17 cellular contexts compared by ENCODE assay signal in genomic region chr3:45312836-45313493, GRCh38.
"Had no signal": no experiment of that assay in that cellular context is flagged by ENCODE, and none has a peak within 500 bp of the region (broad histone marks: within the 10 kb centered on the region; RNA-seq: fewer than 3 reads in every experiment).

No MANE protein-coding gene starts in this region.

- H3K4me1 Mint-ChIP-seq: central memory CD8-positive, alpha-beta T cell; nephron had no signal

- H3K9me3 ChIP-seq: left lung, right atrium auricular region, tibial artery, uterus had no signal

- H3K9me3 Mint-ChIP-seq: activated naive CD4-positive, alpha-beta T cell treated with anti-CD3 and anti-CD28 coated beads for 36 hours; activated T-cell treated with anti-CD3 and anti-CD28 coated beads, Interleukin-2, amount 50 U/mL, for 4 hours; central memory CD8-positive, alpha-beta T cell; nephron had no signal

- H3K27me3 ChIP-seq: right atrium auricular region, tibial artery, uterus had no signal

- ATAC-seq: activated T-cell treated with anti-CD3 and anti-CD28 coated beads, Interleukin-2, amount 50 U/mL, for 4 hours; left lung; stimulated activated naive CD8-positive, alpha-beta T cell treated with anti-CD3 and anti-CD28 coated beads, Interleukin-15, Interleukin-2, amounts not matched to agents 100 U/mL and 50 U/mL, for 24 hours had no signal

- H3K4me1 ChIP-seq: left lung, right atrium auricular region, tibial artery, uterus had no signal

- H3K4me3 Mint-ChIP-seq: activated naive CD4-positive, alpha-beta T cell treated with anti-CD3 and anti-CD28 coated beads for 36 hours; activated T-cell treated with anti-CD3 and anti-CD28 coated beads, Interleukin-2, amount 50 U/mL, for 4 hours; central memory CD8-positive, alpha-beta T cell; nephron had no signal

- H3K27ac ChIP-seq: coronary artery, left lung, right atrium auricular region, tibial artery, uterus had no signal

- H3K4me3 ChIP-seq: coronary artery, left lung, right atrium auricular region, tibial artery, uterus had no signal

- DNase-seq: activated CD4-positive, alpha-beta T cell treated with anti-CD3 and anti-CD28 coated beads, Interleukin-2, amount 50 U/mL, for 1 hour; activated CD4-positive, CD25-positive, alpha-beta regulatory T cell treated with anti-CD3 and anti-CD28 coated beads, Interleukin-2, amount 50 U/mL, for 72 hours; activated CD8-positive, alpha-beta memory T cell treated with anti-CD3 and anti-CD28 coated beads, Interleukin-2, amount 50 U/mL, for 4 hours; activated naive CD4-positive, alpha-beta T cell treated with anti-CD3 and anti-CD28 coated beads for 36 hours; activated T-cell treated with anti-CD3 and anti-CD28 coated beads, Interleukin-2, amount 50 U/mL, for 4 hours; effector CD4-positive, alpha-beta T cell; left lung; midbrain; stimulated activated naive CD8-positive, alpha-beta T cell treated with anti-CD3 and anti-CD28 coated beads, Interleukin-15, Interleukin-2, amounts not matched to agents 100 U/mL and 50 U/mL, for 24 hours; substantia nigra; tibial artery; uterus had no signal

- H3K36me3 ChIP-seq: left lung, right atrium auricular region, tibial artery, uterus had no signal

- H3K27ac Mint-ChIP-seq: activated naive CD4-positive, alpha-beta T cell treated with anti-CD3 and anti-CD28 coated beads for 36 hours; nephron; progenitor cell of endocrine pancreas had no signal
